11 cellular contexts compared by ENCODE assay signal in the genomic region with DNA sequence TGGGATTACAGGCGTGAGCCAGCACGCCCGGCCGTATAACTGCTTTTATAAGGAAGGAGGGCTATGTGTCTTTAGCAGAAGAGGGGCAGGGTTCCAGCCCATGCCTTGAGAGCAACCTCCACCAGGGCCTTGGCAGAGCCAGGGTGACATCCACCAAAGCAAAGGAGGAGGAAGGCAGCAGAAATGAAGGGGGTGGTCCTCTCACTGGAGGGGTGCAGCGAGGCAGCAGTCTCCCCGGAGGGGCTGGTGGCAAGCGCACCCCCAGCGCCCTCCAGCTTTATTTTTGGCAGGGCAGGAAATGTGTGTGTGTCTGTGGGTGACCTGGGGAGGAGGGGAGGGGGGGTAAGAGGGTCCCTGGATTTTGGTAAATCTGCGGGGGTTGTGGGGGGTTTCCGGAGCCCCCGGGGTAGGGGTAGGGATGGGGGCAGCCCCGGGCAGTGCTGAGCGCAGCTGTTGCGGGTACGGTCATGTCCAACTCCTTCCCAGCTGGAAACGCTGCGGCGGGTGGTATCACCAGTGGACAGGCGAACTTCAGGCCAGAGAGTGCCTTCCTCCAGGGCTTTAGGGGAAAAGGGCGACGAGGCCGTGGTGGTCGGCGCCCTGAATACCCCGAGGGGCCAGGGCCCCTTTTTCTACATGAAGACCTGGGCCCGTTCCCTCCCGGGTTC. TPM values are rescaled to one million over a fixed set of nuclear protein-coding genes. Genes with fewer than 3 reads are reported as not detected.
DNase-seq lines count a peak whose midpoint lies in the region; ATAC-seq and TF ChIP-seq lines count a peak whose summit lies in the region.
"Had no signal": no experiment of that assay in that cellular context is flagged by ENCODE, and none has a peak within 500 bp of the region (broad histone marks: within the 10 kb centered on the region; RNA-seq: fewer than 3 reads in every experiment).

No MANE protein-coding gene starts in this region.

- H3K27me3 Mint-ChIP-seq in T-cell: peaks cover 0 to 1% of the 10 kb centered on the region in 2 donors

- H3K4me3 ChIP-seq in GM12865 (ENCODE audit: low read depth, low read length) (peak overlapping the region; percentile 50), esophagus squamous epithelium (peak overlapping the region in 2 of 4 donors; percentile 27 to 33), skeletal muscle tissue (ENCODE audit: low read length in 3 of 3) (no peak overlapping the region)

- peak overlapping the region in 1 of 3 donors; percentile 40 for H3K9ac ChIP-seq in skeletal muscle tissue (ENCODE audit: low read depth in 1 of 3, low read length in 3 of 3)
- H3K9ac ChIP-seq: KMS-11 had no signal

- peak overlapping the region; percentile 96 to 99 for H3K27ac Mint-ChIP-seq in T-cell

- H3K36me3 ChIP-seq in esophagus squamous epithelium: no peaks in the 10 kb centered on the region
- H3K36me3 ChIP-seq in skeletal muscle tissue (ENCODE audit: control insufficient read depth in 3 of 3, insufficient read depth in 3 of 3, low read length in 3 of 3): no peaks in the 10 kb centered on the region

- peaks cover 24 to 38% (median 30%) of the 10 kb centered on the region in 3 donors for H3K4me1 Mint-ChIP-seq in T-cell

- 56 to 63% methylated on average over 8 to 11 of the region's 27 CpGs for WGBS in esophagus squamous epithelium, 2 donors

- CTCF ChIA-PET in T-cell (lab: Charles Lee): interaction anchor here in 1 of 2 donors (0.7 to 1.1 kb wide), 3 partner anchors 12 to 238 kb away, joined by 3 to 11 read pairs (median 3); no protein-coding TSS in a partner anchor

- H3K27ac ChIP-seq in esophagus squamous epithelium: peak overlapping the region; percentile 58 to 81 (median 70)
- H3K27ac ChIP-seq in skeletal muscle tissue (ENCODE audit: low read depth, low read length): peak overlapping the region; percentile 54
- H3K27ac ChIP-seq: KMS-11 had no signal

- in situ Hi-C loops in ACHN (cut with HindIII; ENCODE audit: low pct_ligation_motif_present, low pct_unique_long_range_greater_than_20kb, low sequenced_read_pairs): no loop called here

- ATAC-seq in T-cell (replicated peaks in 1 of 4): peak; percentile 7 to 21 (median 16)
- no peak for ATAC-seq in GM19023 (IDR thresholded peaks at IDR 0.05; ENCODE audit: unreplicated experiment)
- ATAC-seq: Panc1 had no signal

- POLR2A ChIA-PET in T-cell (lab: Charles Lee): interaction anchor here in 1 of 2 donors (0.7 kb wide), 1 partner anchor 174 kb away, joined by 14 read pairs; no protein-coding TSS in a partner anchor

- H3K36me3 Mint-ChIP-seq in T-cell: no peaks in the 10 kb centered on the region

- TF ChIP-seq POLR2A in esophagus squamous epithelium (IDR thresholded peaks at IDR 0.05): no peak

- TF ChIP-seq CTCF in GM12865 (IDR thresholded peaks at IDR 0.05; ENCODE audit: insufficient read depth, low read depth, low read length, missing control alignments) (no peak), esophagus squamous epithelium (IDR thresholded peaks at IDR 0.05) (no peak), GM10266 (IDR thresholded peaks at IDR 0.05; ENCODE audit: control insufficient read depth, insufficient read depth, low read depth, missing control alignments) (no peak)

- DNase-seq in GM12865 (ENCODE audit: low read depth) (peak; percentile 9), T-cell (peak in 12 of 34 experiments; percentile 1 to 27 (median 2)), esophagus squamous epithelium (lab: John Stamatoyannopoulos, UW) (no peak), ACHN (no peak), GM10266 (ENCODE audit: extremely low spot score) (no peak), NCI-H1105 treated with DMSO at 0.1 percent for 48 hours (lab: John Stamatoyannopoulos, UW) (no peak)
- DNase-seq: H9 had no signal

- H3K27me3 ChIP-seq in esophagus squamous epithelium (no peaks in the 10 kb centered on the region), skeletal muscle tissue (ENCODE audit: control insufficient read depth in 3 of 3, insufficient read depth in 3 of 3, low read length in 3 of 3) (no peaks in the 10 kb centered on the region)

- H3K4me3 Mint-ChIP-seq in T-cell: peak overlapping the region; percentile 79 to 81 (median 81)
- H3K4me3 Mint-ChIP-seq: H9 had no signal

- intact Hi-C loops in esophagus squamous epithelium (cut with DNase I): no loop called here

- H3K9me3 Mint-ChIP-seq in T-cell: peaks cover 0 to 3% (median 0%) of the 10 kb centered on the region in 3 donors

- peaks cover 0 to 17% (median 0%) of the 10 kb centered on the region in 3 donors for H3K4me1 ChIP-seq in esophagus squamous epithelium
- H3K4me1 ChIP-seq in skeletal muscle tissue (ENCODE audit: control insufficient read depth in 3 of 3, insufficient read depth in 3 of 3, low read length in 3 of 3): peaks cover 0 to 10% (median 4%) of the 10 kb centered on the region in 3 donors

- H3K9me3 ChIP-seq in esophagus squamous epithelium (no peaks in the 10 kb centered on the region), skeletal muscle tissue (ENCODE audit: control insufficient read depth in 3 of 3, low read length in 3 of 3) (no peaks in the 10 kb centered on the region)

RNA-seq across cellular contexts. Expression of a gene that starts 55.0 kb away (rescaled TPM):
- total RNA-seq in T-cell (1,000 to 10,000 TPM in 2 of 5 donors, 10 to 100 TPM in 3; 20.4 to 2,951 (median 27.1) TPM), esophagus squamous epithelium (100 to 1,000 TPM in 1 of 4 donors, 10 to 100 TPM in 3; 62.2 to 181 (median 88.6) TPM), skeletal muscle tissue (134 TPM)
